In genomic region chr1:24136956-24137539, GRCh38 we compare ENCODE assay signal across 28 cellular contexts. TPM values are rescaled to one million over a fixed set of nuclear protein-coding genes. Genes with fewer than 3 reads are reported as not detected.
A peak's percentile ranks its signal among the peaks of the same experiment; 100 is the strongest.
DNase-seq lines count a peak whose midpoint lies in the region; ATAC-seq and TF ChIP-seq lines count a peak whose summit lies in the region.
"Had no signal": no experiment of that assay in that cellular context is flagged by ENCODE, and none has a peak within 500 bp of the region (broad histone marks: within the 10 kb centered on the region; RNA-seq: fewer than 3 reads in every experiment).

No MANE protein-coding gene starts in this region.

- TF ChIP-seq CTCF in body of pancreas (IDR thresholded peaks at IDR 0.05), result no peak

- 31 to 34% methylated on average over 9 to 15 of the region's 15 CpGs for WGBS in body of pancreas, 2 donors

- no peaks in the 10 kb centered on the region for H3K9me3 ChIP-seq in body of pancreas
- H3K9me3 ChIP-seq: SJCRH30 had no signal

- H3K27ac ChIP-seq in body of pancreas, result peak overlapping the region; percentile 78 to 95 (median 94)
- H3K27ac ChIP-seq: BLaER1, GM23248, PC-9, SJCRH30 had no signal

- H3K27me3 ChIP-seq in body of pancreas, result no peaks in the 10 kb centered on the region
- H3K27me3 ChIP-seq: BLaER1 had no signal

- peaks cover 72% of the 10 kb centered on the region for H3K4me1 ChIP-seq in body of pancreas
- H3K4me1 ChIP-seq: BLaER1, SJCRH30 had no signal

- peaks cover 0 to 7% of the 10 kb centered on the region in 2 donors for H3K36me3 ChIP-seq in body of pancreas (replicated peaks in 1 of 2; ENCODE audit: insufficient read depth in 1 of 2, low read depth in 2 of 2)
- H3K36me3 ChIP-seq: BLaER1, SJCRH30 had no signal

- intact Hi-C loops in body of pancreas (cut with DNase I), result no loop called here
- intact Hi-C loops in posterior vena cava (cut with DNase I), result no loop called here

- ATAC-seq in body of pancreas (peak; percentile 16), HG03378 (IDR thresholded peaks at IDR 0.05; ENCODE audit: unreplicated experiment) (no peak)
- ATAC-seq: Right ventricle myocardium inferior, SK-N-SH treated with all-trans-retinoic acid at 6 μM for 48 hours had no signal

- peak in 1 of 3 donors; percentile 5 for TF ChIP-seq POLR2A in body of pancreas (IDR thresholded peaks at IDR 0.05)

- H3K4me3 ChIP-seq in body of pancreas, result no peak overlapping the region
- H3K4me3 ChIP-seq: BLaER1, GM23248, PC-9, SJCRH30 had no signal

- DNase-seq in NCI-H748 (lab: John Stamatoyannopoulos, UW; ENCODE audit: unreplicated experiment), result peak; percentile 4
- no peak for DNase-seq in NCI-H748 treated with DMSO at 0.1 percent for 48 hours (lab: John Stamatoyannopoulos, UW)
- DNase-seq in body of pancreas, result peak; percentile 55 to 71 (median 66)
- DNase-seq in posterior vena cava (ENCODE audit: low spot score), result peak; percentile 45
- no peak for DNase-seq in NCI-H2081 (lab: John Stamatoyannopoulos, UW)
- no peak for DNase-seq in cerebellar nuclear complex (lab: John Stamatoyannopoulos, UW)
- DNase-seq: CD4-positive, CD25-positive, alpha-beta regulatory T cell; DMS53; GM23248; H9; HFFc6; KBM-7; MV-4-11; NCI-H1105; NCI-H1436 treated with DMSO at 0.1 percent for 48 hours; NCI-H2029; NCI-H2171; NCI-H524; PC-9; SJCRH30 had no signal

RNA-seq across cellular contexts. Expression of gene IL22RA1, which starts 5.9 kb away (rescaled TPM):
- 100 to 1,000 TPM in 1 of 2 donors, 10 to 100 TPM in 1; 49.1 to 133 TPM for total RNA-seq in body of pancreas
- under 1 TPM in 1 of 2 donors, not detected in 1; 0.10 TPM for total RNA-seq in posterior vena cava
- total RNA-seq: CD4-positive, CD25-positive, alpha-beta regulatory T cell; Daoy; G401; GM23248; HFFc6; LHCN-M2; MCF 10A; SJCRH30 had no signal

RNA-seq across cellular contexts. Expression of gene MYOM3, which starts 25.1 kb away (rescaled TPM):
- total RNA-seq in body of pancreas, result 1 to 10 TPM; 2.3 to 4.3 TPM
- 1 to 10 TPM in 1 of 2 donors, under 1 TPM in 1; 0.83 to 1.2 TPM for total RNA-seq in posterior vena cava
- total RNA-seq: CD4-positive, CD25-positive, alpha-beta regulatory T cell; LHCN-M2; SJCRH30 had no signal

RNA-seq across cellular contexts. Expression of gene IFNLR1, which starts 50.0 kb away (rescaled TPM):
- total RNA-seq in body of pancreas (1 to 10 TPM; 4.6 to 5.4 TPM), posterior vena cava (under 1 TPM; 0.43 to 0.51 TPM)
- total RNA-seq: GM23248, HFFc6, LHCN-M2, SJCRH30 had no signal

Comparison
In these comparisons a context has a peak if more than half of its experiments do, and no peak if none do; other contexts are left out.
1. DNase-seq: peak in NCI-H748 (single experiment), body of pancreas (4 of 4) and posterior vena cava (single experiment); none in NCI-H748 treated with DMSO at 0.1 percent for 48 hours (single experiment), NCI-H2081 (0 of 2) and cerebellar nuclear complex (0 of 2).
2. RNA of gene IL22RA1, which starts 5.9 kb away (total RNA-seq): 49.1 to 133 TPM in body of pancreas; 0.10 TPM in posterior vena cava; every median in the first group is over 10 times any median in the second.